Comparison of ENCODE assay signal across 8 cellular contexts in genomic region chr9:33165263-33166151, GRCh38. TPM values are rescaled to one million over a fixed set of nuclear protein-coding genes. Genes with fewer than 3 reads are reported as not detected.
DNase-seq lines count a peak whose midpoint lies in the region; ATAC-seq and TF ChIP-seq lines count a peak whose summit lies in the region.

No MANE protein-coding gene starts in this region.

- peak overlapping the region; percentile 75; the same call in 1 of the 2 replicates for H3K27ac ChIP-seq in DND-41 (ENCODE audit: low read length)

- peaks cover 5 to 8% of the 10 kb centered on the region in 2 donors for H3K36me3 Mint-ChIP-seq in activated T-cell treated with anti-CD3 and anti-CD28 coated beads, Interleukin-2, amount 50 U/mL, for 72 hours (ENCODE audit: insufficient read depth in 2 of 2)

- H3K9me3 ChIP-seq in DND-41 (ENCODE audit: insufficient read depth, low read length, severe bottlenecking), result no peaks in the 10 kb centered on the region

- peak overlapping the region; percentile 82 to 92 for H3K4me3 ChIP-seq in DND-41 (ENCODE audit: low read depth in 1 of 2, low read length in 2 of 2)

- H3K27ac Mint-ChIP-seq in activated T-cell treated with anti-CD3 and anti-CD28 coated beads, Interleukin-2, amount 50 U/mL, for 72 hours, result peak overlapping the region; percentile 99

- no peaks in the 10 kb centered on the region for H3K9me3 Mint-ChIP-seq in activated T-cell treated with anti-CD3 and anti-CD28 coated beads, Interleukin-2, amount 50 U/mL, for 72 hours

- H3K4me3 Mint-ChIP-seq in activated T-cell treated with anti-CD3 and anti-CD28 coated beads, Interleukin-2, amount 50 U/mL, for 72 hours, result peak overlapping the region; percentile 87 to 96

- intact Hi-C loops in Right ventricle myocardium superior (cut with DNase I) (loop anchor here (5.0 to 10.0 kb wide), 2 partner anchors 33 to 61 kb away; no protein-coding TSS in a partner anchor), sciatic nerve (cut with DNase I) (loop anchor here (10.0 kb wide), 1 partner anchor 61 kb away; no protein-coding TSS in a partner anchor)

- H3K4me1 ChIP-seq in DND-41 (ENCODE audit: insufficient read depth, low read length), result peaks cover 43% of the 10 kb centered on the region

- no peak for ATAC-seq in DND-41 (ENCODE audit: insufficient read depth, low read depth)
- peak; percentile 24 for ATAC-seq in GM19438 (IDR thresholded peaks at IDR 0.05; ENCODE audit: low read depth, unreplicated experiment)
- ATAC-seq in activated T-cell treated with anti-CD3 and anti-CD28 coated beads, Interleukin-2, amount 50 U/mL, for 72 hours (replicated peaks in 1 of 2), result peak; percentile 16 to 40
- ATAC-seq in Right ventricle myocardium superior (ENCODE audit: poor library complexity), result peak; percentile 10
- ATAC-seq in sciatic nerve, result peak; percentile 57

- H2AFZ ChIP-seq in DND-41 (ENCODE audit: low read depth, low read length), result peak overlapping the region; percentile 87

- H3K27me3 ChIP-seq in DND-41 (ENCODE audit: insufficient read depth, low read length, poor library complexity), result no peaks in the 10 kb centered on the region

- H3K4me1 Mint-ChIP-seq in activated T-cell treated with anti-CD3 and anti-CD28 coated beads, Interleukin-2, amount 50 U/mL, for 72 hours (ENCODE audit: low read depth), result peaks cover 75% of the 10 kb centered on the region

- H3K4me2 ChIP-seq in DND-41 (ENCODE audit: insufficient read depth, low read length), result peak overlapping the region; percentile 72

- DNase-seq in DND-41, result peak; percentile 17
- DNase-seq in M059J (ENCODE audit: low read depth), result peak; percentile 81
- peak; percentile 46 to 55 for DNase-seq in activated T-cell treated with anti-CD3 and anti-CD28 coated beads, Interleukin-2, amount 50 U/mL, for 72 hours
- DNase-seq in Right ventricle myocardium superior, result peak; percentile 54
- no peak for DNase-seq in sciatic nerve (ENCODE audit: low spot score)
- DNase-seq in NCI-H1436 (lab: John Stamatoyannopoulos, UW), result no peak
- DNase-seq in anterior cingulate cortex (lab: John Stamatoyannopoulos, UW), result no peak

- no peak for TF ChIP-seq CTCF in DND-41 (IDR thresholded peaks at IDR 0.05; ENCODE audit: borderline replicate concordance, extremely low read depth, low read length, poor library complexity, severe bottlenecking)

- H4K20me1 ChIP-seq in DND-41 (ENCODE audit: insufficient read depth, low read length), result peaks cover 26% of the 10 kb centered on the region; the same call in 1 of the 2 replicates

- peak overlapping the region; percentile 88 for H3K9ac ChIP-seq in DND-41 (ENCODE audit: low read depth, low read length)

- peaks cover 55% of the 10 kb centered on the region for H3K79me2 ChIP-seq in DND-41 (ENCODE audit: insufficient read depth, low read length)

- H3K27me3 Mint-ChIP-seq in activated T-cell treated with anti-CD3 and anti-CD28 coated beads, Interleukin-2, amount 50 U/mL, for 72 hours (ENCODE audit: low read depth), result no peaks in the 10 kb centered on the region

- no peaks in the 10 kb centered on the region; the same call in 1 of the 2 replicates for H3K36me3 ChIP-seq in DND-41 (ENCODE audit: insufficient read depth, low read length)

RNA-seq across cellular contexts. Expression of gene B4GALT1, which starts 1.6 kb away (rescaled TPM):
- total RNA-seq in M059J (2014; rRNA removed; shearing (Covaris generic)), result 35.6 and 69.6 TPM in 2 replicates
- total RNA-seq in activated T-cell treated with anti-CD3 and anti-CD28 coated beads, Interleukin-2, amount 50 U/mL, for 72 hours, result 10 to 100 TPM; 72.2 to 91.9 TPM
- total RNA-seq in Right ventricle myocardium superior (41.0 TPM), sciatic nerve (85.3 TPM)

Comparison
In these comparisons a context has a peak if more than half of its experiments do, and no peak if none do; other contexts are left out.
1. DNase-seq: peak in DND-41 (single experiment), M059J (single experiment), activated T-cell treated with anti-CD3 and anti-CD28 coated beads, Interleukin-2, amount 50 U/mL, for 72 hours (2 of 2) and Right ventricle myocardium superior (single experiment); none in sciatic nerve (single experiment), NCI-H1436 (single experiment) and anterior cingulate cortex (0 of 58).